ENCODE assay signal across 1 cellular context in the genomic region with DNA sequence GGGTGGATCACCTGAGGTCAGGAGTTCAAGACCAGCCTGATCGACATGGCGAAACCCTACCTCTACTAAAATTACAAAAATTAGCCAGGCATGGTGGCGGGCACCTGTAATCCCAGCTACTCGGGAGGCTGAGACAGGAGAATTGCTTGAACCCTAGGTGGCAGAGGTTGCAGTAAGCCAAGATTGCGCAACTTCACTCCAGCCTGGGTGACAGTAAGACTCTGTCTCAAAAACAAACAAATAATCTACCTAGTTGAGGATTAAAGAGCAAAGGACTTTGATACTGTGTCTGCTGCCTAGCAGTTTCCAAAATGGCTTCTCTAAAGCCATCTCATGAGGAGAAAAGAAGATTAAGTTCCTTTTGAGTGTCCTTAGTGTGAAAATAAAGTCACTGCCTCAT.
TF ChIP-seq lines count a peak whose summit lies in the region.

No MANE protein-coding gene starts in this region.

TF ChIP-seq in HepG2, 621 proteins besides CTCF, POLR2A, EP300 and RAD21 (continued from another document and continues in another):
- TF ChIP-seq, protein P1, sequence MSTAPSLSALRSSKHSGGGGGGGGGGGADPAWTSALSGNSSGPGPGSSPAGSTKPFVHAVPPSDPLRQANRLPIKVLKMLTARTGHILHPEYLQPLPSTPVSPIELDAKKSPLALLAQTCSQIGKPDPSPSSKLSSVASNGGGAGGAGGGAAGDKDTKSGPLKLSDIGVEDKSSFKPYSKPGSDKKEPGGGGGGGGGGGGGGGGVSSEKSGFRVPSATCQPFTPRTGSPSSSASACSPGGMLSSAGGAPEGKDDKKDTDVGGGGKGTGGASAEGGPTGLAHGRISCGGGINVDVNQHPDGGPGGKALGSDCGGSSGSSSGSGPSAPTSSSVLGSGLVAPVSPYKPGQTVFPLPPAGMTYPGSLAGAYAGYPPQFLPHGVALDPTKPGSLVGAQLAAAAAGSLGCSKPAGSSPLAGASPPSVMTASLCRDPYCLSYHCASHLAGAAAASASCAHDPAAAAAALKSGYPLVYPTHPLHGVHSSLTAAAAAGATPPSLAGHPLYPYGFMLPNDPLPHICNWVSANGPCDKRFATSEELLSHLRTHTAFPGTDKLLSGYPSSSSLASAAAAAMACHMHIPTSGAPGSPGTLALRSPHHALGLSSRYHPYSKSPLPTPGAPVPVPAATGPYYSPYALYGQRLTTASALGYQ (CRISPR knock-in tag; IDR thresholded peaks at IDR 0.05), result no peak
- TF ChIP-seq MXD4 (CRISPR knock-in tag; IDR thresholded peaks at IDR 0.05), result no peak
- TF ChIP-seq, protein P2, sequence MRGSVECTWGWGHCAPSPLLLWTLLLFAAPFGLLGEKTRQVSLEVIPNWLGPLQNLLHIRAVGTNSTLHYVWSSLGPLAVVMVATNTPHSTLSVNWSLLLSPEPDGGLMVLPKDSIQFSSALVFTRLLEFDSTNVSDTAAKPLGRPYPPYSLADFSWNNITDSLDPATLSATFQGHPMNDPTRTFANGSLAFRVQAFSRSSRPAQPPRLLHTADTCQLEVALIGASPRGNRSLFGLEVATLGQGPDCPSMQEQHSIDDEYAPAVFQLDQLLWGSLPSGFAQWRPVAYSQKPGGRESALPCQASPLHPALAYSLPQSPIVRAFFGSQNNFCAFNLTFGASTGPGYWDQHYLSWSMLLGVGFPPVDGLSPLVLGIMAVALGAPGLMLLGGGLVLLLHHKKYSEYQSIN (CRISPR knock-in tag; IDR thresholded peaks at IDR 0.05; ENCODE audit: borderline replicate concordance), result no peak
- no peak for TF ChIP-seq NFIC (IDR thresholded peaks at IDR 0.05; ENCODE audit: low read length)
- TF ChIP-seq ZMYM3 (CRISPR knock-in tag; IDR thresholded peaks at IDR 0.05), result peak; percentile 90
- no peak for TF ChIP-seq CREM (IDR thresholded peaks at IDR 0.05)
- no peak for TF ChIP-seq CREM (CRISPR knock-in tag; IDR thresholded peaks at IDR 0.05)
- peak; percentile 98 for TF ChIP-seq ZNF460 (CRISPR knock-in tag; IDR thresholded peaks at IDR 0.05; ENCODE audit: borderline replicate concordance)
- TF ChIP-seq RCOR2 (CRISPR knock-in tag; IDR thresholded peaks at IDR 0.05), result peak; percentile 56; the same call in 1 of the 2 replicates
- no peak for TF ChIP-seq ZNF557 (CRISPR knock-in tag; IDR thresholded peaks at IDR 0.05)
- TF ChIP-seq HNRNPH1 (optimal IDR thresholded peaks at IDR 0.05; ENCODE audit: low read depth, low read length), result no peak
- no peak for TF ChIP-seq RNF2 (conservative IDR thresholded peaks at IDR 0.05; ENCODE audit: low read depth)
- TF ChIP-seq ZNF790 (CRISPR knock-in tag; IDR thresholded peaks at IDR 0.05; ENCODE audit: borderline replicate concordance), result no peak
- TF ChIP-seq ZNF253 (CRISPR knock-in tag; IDR thresholded peaks at IDR 0.05; ENCODE audit: borderline replicate concordance), result no peak
- peak; percentile 27; the same call in 1 of the 2 replicates for TF ChIP-seq GATAD2A (CRISPR knock-in tag; IDR thresholded peaks at IDR 0.05)
- no peak for TF ChIP-seq ZKSCAN8 (CRISPR knock-in tag; IDR thresholded peaks at IDR 0.05; ENCODE audit: borderline replicate concordance)
- no peak for TF ChIP-seq SMARCC2 (IDR thresholded peaks at IDR 0.05)
- TF ChIP-seq, protein P3, sequence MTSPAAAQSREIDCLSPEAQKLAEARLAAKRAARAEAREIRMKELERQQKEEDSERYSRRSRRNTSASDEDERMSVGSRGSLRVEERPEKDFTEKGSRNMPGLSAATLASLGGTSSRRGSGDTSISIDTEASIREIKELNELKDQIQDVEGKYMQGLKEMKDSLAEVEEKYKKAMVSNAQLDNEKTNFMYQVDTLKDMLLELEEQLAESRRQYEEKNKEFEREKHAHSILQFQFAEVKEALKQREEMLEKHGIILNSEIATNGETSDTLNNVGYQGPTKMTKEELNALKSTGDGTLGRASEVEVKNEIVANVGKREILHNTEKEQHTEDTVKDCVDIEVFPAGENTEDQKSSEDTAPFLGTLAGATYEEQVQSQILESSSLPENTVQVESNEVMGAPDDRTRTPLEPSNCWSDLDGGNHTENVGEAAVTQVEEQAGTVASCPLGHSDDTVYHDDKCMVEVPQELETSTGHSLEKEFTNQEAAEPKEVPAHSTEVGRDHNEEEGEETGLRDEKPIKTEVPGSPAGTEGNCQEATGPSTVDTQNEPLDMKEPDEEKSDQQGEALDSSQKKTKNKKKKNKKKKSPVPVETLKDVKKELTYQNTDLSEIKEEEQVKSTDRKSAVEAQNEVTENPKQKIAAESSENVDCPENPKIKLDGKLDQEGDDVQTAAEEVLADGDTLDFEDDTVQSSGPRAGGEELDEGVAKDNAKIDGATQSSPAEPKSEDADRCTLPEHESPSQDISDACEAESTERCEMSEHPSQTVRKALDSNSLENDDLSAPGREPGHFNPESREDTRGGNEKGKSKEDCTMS (CRISPR knock-in tag; conservative IDR thresholded peaks at IDR 0.05), result no peak
- no peak for TF ChIP-seq HMGA1 (CRISPR knock-in tag; conservative IDR thresholded peaks at IDR 0.05)
- TF ChIP-seq, protein P4, sequence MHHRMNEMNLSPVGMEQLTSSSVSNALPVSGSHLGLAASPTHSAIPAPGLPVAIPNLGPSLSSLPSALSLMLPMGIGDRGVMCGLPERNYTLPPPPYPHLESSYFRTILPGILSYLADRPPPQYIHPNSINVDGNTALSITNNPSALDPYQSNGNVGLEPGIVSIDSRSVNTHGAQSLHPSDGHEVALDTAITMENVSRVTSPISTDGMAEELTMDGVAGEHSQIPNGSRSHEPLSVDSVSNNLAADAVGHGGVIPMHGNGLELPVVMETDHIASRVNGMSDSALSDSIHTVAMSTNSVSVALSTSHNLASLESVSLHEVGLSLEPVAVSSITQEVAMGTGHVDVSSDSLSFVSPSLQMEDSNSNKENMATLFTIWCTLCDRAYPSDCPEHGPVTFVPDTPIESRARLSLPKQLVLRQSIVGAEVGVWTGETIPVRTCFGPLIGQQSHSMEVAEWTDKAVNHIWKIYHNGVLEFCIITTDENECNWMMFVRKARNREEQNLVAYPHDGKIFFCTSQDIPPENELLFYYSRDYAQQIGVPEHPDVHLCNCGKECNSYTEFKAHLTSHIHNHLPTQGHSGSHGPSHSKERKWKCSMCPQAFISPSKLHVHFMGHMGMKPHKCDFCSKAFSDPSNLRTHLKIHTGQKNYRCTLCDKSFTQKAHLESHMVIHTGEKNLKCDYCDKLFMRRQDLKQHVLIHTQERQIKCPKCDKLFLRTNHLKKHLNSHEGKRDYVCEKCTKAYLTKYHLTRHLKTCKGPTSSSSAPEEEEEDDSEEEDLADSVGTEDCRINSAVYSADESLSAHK (CRISPR knock-in tag; IDR thresholded peaks at IDR 0.05; ENCODE audit: borderline replicate concordance), result no peak
- no peak for TF ChIP-seq POLR2AphosphoS2 (IDR thresholded peaks at IDR 0.05; ENCODE audit: low read depth, low read length)
- no peak for TF ChIP-seq ISL2 (CRISPR knock-in tag; IDR thresholded peaks at IDR 0.05)
- no peak for TF ChIP-seq MEIS1 (CRISPR knock-in tag; IDR thresholded peaks at IDR 0.05; ENCODE audit: borderline replicate concordance)
- TF ChIP-seq ZNF562 (CRISPR knock-in tag; IDR thresholded peaks at IDR 0.05; ENCODE audit: borderline replicate concordance), result no peak
- TF ChIP-seq POGZ (CRISPR knock-in tag; IDR thresholded peaks at IDR 0.05), result peak; percentile 86
- TF ChIP-seq SMAD9 (CRISPR knock-in tag; IDR thresholded peaks at IDR 0.05), result no peak
- no peak for TF ChIP-seq KAT8 (CRISPR knock-in tag; IDR thresholded peaks at IDR 0.05)
- no peak for TF ChIP-seq ELF3 (CRISPR knock-in tag; IDR thresholded peaks at IDR 0.05)
- TF ChIP-seq ZSCAN30 (CRISPR knock-in tag; IDR thresholded peaks at IDR 0.05), result no peak
- TF ChIP-seq, protein P5, sequence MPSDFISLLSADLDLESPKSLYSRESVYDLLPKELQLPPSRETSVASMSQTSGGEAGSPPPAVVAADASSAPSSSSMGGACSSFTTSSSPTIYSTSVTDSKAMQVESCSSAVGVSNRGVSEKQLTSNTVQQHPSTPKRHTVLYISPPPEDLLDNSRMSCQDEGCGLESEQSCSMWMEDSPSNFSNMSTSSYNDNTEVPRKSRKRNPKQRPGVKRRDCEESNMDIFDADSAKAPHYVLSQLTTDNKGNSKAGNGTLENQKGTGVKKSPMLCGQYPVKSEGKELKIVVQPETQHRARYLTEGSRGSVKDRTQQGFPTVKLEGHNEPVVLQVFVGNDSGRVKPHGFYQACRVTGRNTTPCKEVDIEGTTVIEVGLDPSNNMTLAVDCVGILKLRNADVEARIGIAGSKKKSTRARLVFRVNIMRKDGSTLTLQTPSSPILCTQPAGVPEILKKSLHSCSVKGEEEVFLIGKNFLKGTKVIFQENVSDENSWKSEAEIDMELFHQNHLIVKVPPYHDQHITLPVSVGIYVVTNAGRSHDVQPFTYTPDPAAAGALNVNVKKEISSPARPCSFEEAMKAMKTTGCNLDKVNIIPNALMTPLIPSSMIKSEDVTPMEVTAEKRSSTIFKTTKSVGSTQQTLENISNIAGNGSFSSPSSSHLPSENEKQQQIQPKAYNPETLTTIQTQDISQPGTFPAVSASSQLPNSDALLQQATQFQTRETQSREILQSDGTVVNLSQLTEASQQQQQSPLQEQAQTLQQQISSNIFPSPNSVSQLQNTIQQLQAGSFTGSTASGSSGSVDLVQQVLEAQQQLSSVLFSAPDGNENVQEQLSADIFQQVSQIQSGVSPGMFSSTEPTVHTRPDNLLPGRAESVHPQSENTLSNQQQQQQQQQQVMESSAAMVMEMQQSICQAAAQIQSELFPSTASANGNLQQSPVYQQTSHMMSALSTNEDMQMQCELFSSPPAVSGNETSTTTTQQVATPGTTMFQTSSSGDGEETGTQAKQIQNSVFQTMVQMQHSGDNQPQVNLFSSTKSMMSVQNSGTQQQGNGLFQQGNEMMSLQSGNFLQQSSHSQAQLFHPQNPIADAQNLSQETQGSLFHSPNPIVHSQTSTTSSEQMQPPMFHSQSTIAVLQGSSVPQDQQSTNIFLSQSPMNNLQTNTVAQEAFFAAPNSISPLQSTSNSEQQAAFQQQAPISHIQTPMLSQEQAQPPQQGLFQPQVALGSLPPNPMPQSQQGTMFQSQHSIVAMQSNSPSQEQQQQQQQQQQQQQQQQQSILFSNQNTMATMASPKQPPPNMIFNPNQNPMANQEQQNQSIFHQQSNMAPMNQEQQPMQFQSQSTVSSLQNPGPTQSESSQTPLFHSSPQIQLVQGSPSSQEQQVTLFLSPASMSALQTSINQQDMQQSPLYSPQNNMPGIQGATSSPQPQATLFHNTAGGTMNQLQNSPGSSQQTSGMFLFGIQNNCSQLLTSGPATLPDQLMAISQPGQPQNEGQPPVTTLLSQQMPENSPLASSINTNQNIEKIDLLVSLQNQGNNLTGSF (CRISPR knock-in tag; IDR thresholded peaks at IDR 0.05), result no peak
- TF ChIP-seq, protein P6, sequence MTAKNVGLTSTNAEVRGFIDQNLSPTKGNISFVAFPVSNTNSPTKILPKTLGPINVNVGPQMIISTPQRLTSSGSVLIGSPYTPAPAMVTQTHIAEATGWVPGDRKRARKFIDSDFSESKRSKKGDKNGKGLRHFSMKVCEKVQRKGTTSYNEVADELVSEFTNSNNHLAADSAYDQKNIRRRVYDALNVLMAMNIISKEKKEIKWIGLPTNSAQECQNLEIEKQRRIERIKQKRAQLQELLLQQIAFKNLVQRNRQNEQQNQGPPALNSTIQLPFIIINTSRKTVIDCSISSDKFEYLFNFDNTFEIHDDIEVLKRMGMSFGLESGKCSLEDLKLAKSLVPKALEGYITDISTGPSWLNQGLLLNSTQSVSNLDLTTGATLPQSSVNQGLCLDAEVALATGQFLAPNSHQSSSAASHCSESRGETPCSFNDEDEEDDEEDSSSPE (CRISPR knock-in tag; IDR thresholded peaks at IDR 0.05), result no peak
- TF ChIP-seq HDAC2 (CRISPR knock-in tag; IDR thresholded peaks at IDR 0.05), result peak; percentile 51; the same call in 1 of the 2 replicates
- TF ChIP-seq, protein P7, sequence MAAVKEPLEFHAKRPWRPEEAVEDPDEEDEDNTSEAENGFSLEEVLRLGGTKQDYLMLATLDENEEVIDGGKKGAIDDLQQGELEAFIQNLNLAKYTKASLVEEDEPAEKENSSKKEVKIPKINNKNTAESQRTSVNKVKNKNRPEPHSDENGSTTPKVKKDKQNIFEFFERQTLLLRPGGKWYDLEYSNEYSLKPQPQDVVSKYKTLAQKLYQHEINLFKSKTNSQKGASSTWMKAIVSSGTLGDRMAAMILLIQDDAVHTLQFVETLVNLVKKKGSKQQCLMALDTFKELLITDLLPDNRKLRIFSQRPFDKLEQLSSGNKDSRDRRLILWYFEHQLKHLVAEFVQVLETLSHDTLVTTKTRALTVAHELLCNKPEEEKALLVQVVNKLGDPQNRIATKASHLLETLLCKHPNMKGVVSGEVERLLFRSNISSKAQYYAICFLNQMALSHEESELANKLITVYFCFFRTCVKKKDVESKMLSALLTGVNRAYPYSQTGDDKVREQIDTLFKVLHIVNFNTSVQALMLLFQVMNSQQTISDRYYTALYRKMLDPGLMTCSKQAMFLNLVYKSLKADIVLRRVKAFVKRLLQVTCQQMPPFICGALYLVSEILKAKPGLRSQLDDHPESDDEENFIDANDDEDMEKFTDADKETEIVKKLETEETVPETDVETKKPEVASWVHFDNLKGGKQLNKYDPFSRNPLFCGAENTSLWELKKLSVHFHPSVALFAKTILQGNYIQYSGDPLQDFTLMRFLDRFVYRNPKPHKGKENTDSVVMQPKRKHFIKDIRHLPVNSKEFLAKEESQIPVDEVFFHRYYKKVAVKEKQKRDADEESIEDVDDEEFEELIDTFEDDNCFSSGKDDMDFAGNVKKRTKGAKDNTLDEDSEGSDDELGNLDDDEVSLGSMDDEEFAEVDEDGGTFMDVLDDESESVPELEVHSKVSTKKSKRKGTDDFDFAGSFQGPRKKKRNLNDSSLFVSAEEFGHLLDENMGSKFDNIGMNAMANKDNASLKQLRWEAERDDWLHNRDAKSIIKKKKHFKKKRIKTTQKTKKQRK (IDR thresholded peaks at IDR 0.05; ENCODE audit: low read length), result no peak
- TF ChIP-seq MTF2 (CRISPR knock-in tag; IDR thresholded peaks at IDR 0.05; ENCODE audit: borderline replicate concordance), result no peak
- TF ChIP-seq BRCA1 (CRISPR knock-in tag; IDR thresholded peaks at IDR 0.05), result no peak
- TF ChIP-seq, protein P8, sequence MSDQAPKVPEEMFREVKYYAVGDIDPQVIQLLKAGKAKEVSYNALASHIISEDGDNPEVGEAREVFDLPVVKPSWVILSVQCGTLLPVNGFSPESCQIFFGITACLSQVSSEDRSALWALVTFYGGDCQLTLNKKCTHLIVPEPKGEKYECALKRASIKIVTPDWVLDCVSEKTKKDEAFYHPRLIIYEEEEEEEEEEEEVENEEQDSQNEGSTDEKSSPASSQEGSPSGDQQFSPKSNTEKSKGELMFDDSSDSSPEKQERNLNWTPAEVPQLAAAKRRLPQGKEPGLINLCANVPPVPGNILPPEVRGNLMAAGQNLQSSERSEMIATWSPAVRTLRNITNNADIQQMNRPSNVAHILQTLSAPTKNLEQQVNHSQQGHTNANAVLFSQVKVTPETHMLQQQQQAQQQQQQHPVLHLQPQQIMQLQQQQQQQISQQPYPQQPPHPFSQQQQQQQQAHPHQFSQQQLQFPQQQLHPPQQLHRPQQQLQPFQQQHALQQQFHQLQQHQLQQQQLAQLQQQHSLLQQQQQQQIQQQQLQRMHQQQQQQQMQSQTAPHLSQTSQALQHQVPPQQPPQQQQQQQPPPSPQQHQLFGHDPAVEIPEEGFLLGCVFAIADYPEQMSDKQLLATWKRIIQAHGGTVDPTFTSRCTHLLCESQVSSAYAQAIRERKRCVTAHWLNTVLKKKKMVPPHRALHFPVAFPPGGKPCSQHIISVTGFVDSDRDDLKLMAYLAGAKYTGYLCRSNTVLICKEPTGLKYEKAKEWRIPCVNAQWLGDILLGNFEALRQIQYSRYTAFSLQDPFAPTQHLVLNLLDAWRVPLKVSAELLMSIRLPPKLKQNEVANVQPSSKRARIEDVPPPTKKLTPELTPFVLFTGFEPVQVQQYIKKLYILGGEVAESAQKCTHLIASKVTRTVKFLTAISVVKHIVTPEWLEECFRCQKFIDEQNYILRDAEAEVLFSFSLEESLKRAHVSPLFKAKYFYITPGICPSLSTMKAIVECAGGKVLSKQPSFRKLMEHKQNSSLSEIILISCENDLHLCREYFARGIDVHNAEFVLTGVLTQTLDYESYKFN (CRISPR knock-in tag; conservative IDR thresholded peaks at IDR 0.05), result 0 out of 2 replicates have a peak, but pooled peaks have one; percentile 31
- no peak for TF ChIP-seq ZNF256 (CRISPR knock-in tag; conservative IDR thresholded peaks at IDR 0.05)
- no peak for TF ChIP-seq REXO4 (CRISPR knock-in tag; IDR thresholded peaks at IDR 0.05; ENCODE audit: borderline replicate concordance)
- TF ChIP-seq ZNF292 (CRISPR knock-in tag; IDR thresholded peaks at IDR 0.05; ENCODE audit: borderline replicate concordance, low read depth), result no peak
